In the genomic region with DNA sequence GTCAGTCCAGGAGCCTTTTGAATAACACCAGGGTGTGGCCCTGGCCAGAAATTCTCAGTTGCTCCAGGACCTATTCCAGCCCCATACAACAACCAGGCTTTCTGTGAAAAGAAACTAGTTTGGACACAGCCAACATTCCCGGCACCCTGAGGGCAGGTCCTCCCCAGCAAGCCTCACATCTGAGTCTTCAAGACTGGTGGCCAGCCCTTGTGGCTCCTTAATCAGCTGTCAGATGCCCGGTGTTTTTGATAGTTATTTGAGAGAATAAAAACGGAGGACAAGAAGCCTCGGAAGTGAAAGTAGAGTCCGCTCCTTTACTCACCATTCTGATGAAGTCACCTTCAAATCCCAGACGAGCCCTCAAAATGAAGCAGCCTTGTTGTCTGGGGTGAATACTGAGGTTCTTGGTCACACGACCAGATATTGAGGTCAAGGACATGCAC, we compare ENCODE assay signal across 8 cellular contexts. TPM values are rescaled to one million over a fixed set of nuclear protein-coding genes. Genes with fewer than 3 reads are reported as not detected.
DNase-seq lines count a peak whose midpoint lies in the region; ATAC-seq, FAIRE-seq and TF ChIP-seq lines count a peak whose summit lies in the region.

No MANE protein-coding gene starts in this region.

- H3K4me2 ChIP-seq in DOHH2 (ENCODE audit: low read length), result peak overlapping the region; percentile 64

- H3F3A ChIP-seq in DOHH2 (ENCODE audit: control insufficient read depth, insufficient read depth), result no peaks in the 10 kb centered on the region

- H3K9me3 Mint-ChIP-seq in naive thymus-derived CD8-positive, alpha-beta T cell, result no peaks in the 10 kb centered on the region

- no peaks in the 10 kb centered on the region for H3K36me3 ChIP-seq in DOHH2 (ENCODE audit: control insufficient read depth, low read length)

- no peak for FAIRE-seq in D721Med (lab: Jason Lieb, UNC)

- TF ChIP-seq CTCF in DOHH2 (IDR thresholded peaks at IDR 0.05; ENCODE audit: low read depth, low read length, poor library complexity, severe bottlenecking) (no peak), dorsolateral prefrontal cortex (IDR thresholded peaks at IDR 0.05 in 54 of 56, conservative IDR thresholded peaks at IDR 0.05 in 2 of 56; ENCODE audit: low read depth in 1 of 56, partially characterized antibody in 56 of 56) (no peak), D721Med (IDR thresholded peaks at IDR 0.05; ENCODE audit: insufficient read depth, missing control alignments) (no peak)

- H3K4me3 ChIP-seq in DOHH2 (ENCODE audit: low read length) (peak overlapping the region; percentile 50), dorsolateral prefrontal cortex (peak overlapping the region in 49 of 59 donors; percentile 2 to 52 (median 33))

- H3K27ac ChIP-seq in DOHH2 (ENCODE audit: low read depth, low read length) (no peak overlapping the region), dorsolateral prefrontal cortex (peak overlapping the region in 20 of 59 donors; percentile 4 to 71 (median 33))

- DNase-seq in HT1080 (ENCODE audit: low read depth), result peak; percentile 28
- no peak for DNase-seq in dorsolateral prefrontal cortex
- DNase-seq in naive thymus-derived CD8-positive, alpha-beta T cell, result no peak
- DNase-seq in hippocampal formation (lab: John Stamatoyannopoulos, UW), result no peak
- no peak for DNase-seq in D721Med (ENCODE audit: insufficient read length, low spot score)

- intact Hi-C loops in dorsolateral prefrontal cortex (cut with DNase I), result no loop called here

- peaks cover 11 to 41% (median 24%) of the 10 kb centered on the region in 4 donors for H3K4me1 Mint-ChIP-seq in naive thymus-derived CD8-positive, alpha-beta T cell

- H3K9me3 ChIP-seq in DOHH2 (ENCODE audit: control insufficient read depth, insufficient read depth, low read length), result no peaks in the 10 kb centered on the region

- peak overlapping the region in 4 of 10 donors; percentile 11 to 78 (median 67) for H3K27ac Mint-ChIP-seq in naive thymus-derived CD8-positive, alpha-beta T cell

- POLR2A ChIA-PET in naive thymus-derived CD8-positive, alpha-beta T cell (lab: Charles Lee), result no interaction called here

- no peaks in the 10 kb centered on the region for H3K9me2 ChIP-seq in DOHH2 (replicated peaks; ENCODE audit: control insufficient read depth, low read length)

- H3K27me3 Mint-ChIP-seq in naive thymus-derived CD8-positive, alpha-beta T cell, result peaks cover 0 to 11% (median 0%) of the 10 kb centered on the region in 5 donors

- H4K20me1 ChIP-seq in DOHH2 (ENCODE audit: control insufficient read depth, insufficient read depth, low read depth, low read length), result no peaks in the 10 kb centered on the region

- H3K4me3 Mint-ChIP-seq in naive thymus-derived CD8-positive, alpha-beta T cell, result peak overlapping the region; percentile 27 to 74 (median 65)

- no peaks in the 10 kb centered on the region for H3K79me2 ChIP-seq in DOHH2 (ENCODE audit: control insufficient read depth, low read length)

- ATAC-seq in naive thymus-derived CD8-positive, alpha-beta T cell, result peak in 1 of 2 donors; percentile 28
- ATAC-seq in HG02588 (IDR thresholded peaks at IDR 0.05; ENCODE audit: unreplicated experiment) (no peak), HG03520 (IDR thresholded peaks at IDR 0.05; ENCODE audit: unreplicated experiment) (no peak)

- peaks cover 0 to 3% (median 0%) of the 10 kb centered on the region in 3 donors for H3K36me3 Mint-ChIP-seq in naive thymus-derived CD8-positive, alpha-beta T cell

- H3K4me1 ChIP-seq in DOHH2 (ENCODE audit: control insufficient read depth, low read length), result peaks cover 40% of the 10 kb centered on the region

- H3K27me3 ChIP-seq in DOHH2 (ENCODE audit: control insufficient read depth, low read length), result no peaks in the 10 kb centered on the region
- no peaks in the 10 kb centered on the region for H3K27me3 ChIP-seq in dorsolateral prefrontal cortex

RNA-seq across cellular contexts. Expression of a gene that starts 31.0 kb away (rescaled TPM):
- 8.2 and 11.0 TPM in 2 replicates for total RNA-seq in HT1080 (2014; rRNA removed; shearing (Covaris generic))
- polyA plus RNA-seq in HT1080 (2015; cell fraction: cytosol; rRNA removed), result 17.0 and 19.9 TPM in 2 replicates
- polyA plus RNA-seq in HT1080 (2015; cell fraction: nucleus; rRNA removed), result 11.5 and 14.2 TPM in 2 replicates
- 10 to 100 TPM; 11.5 to 39.4 (median 22.1) TPM for total RNA-seq in dorsolateral prefrontal cortex
- 10 to 100 TPM; 30.8 to 37.7 TPM for total RNA-seq in naive thymus-derived CD8-positive, alpha-beta T cell
- polyA plus RNA-seq in naive thymus-derived CD8-positive, alpha-beta T cell, result 10 to 100 TPM; 30.2 to 45.3 (median 41.4) TPM

RNA-seq across cellular contexts. Expression of a gene that starts 56.6 kb away (rescaled TPM):
- total RNA-seq in HT1080 (2014; rRNA removed; shearing (Covaris generic)), result 24.6 and 36.2 TPM in 2 replicates
- 35.9 and 41.9 TPM in 2 replicates for polyA plus RNA-seq in HT1080 (2015; cell fraction: cytosol; rRNA removed)
- 45.9 and 56.2 TPM in 2 replicates for polyA plus RNA-seq in HT1080 (2015; cell fraction: nucleus; rRNA removed)
- total RNA-seq in dorsolateral prefrontal cortex, result 10 to 100 TPM; 19.3 to 78.4 (median 36.1) TPM
- total RNA-seq in naive thymus-derived CD8-positive, alpha-beta T cell, result 10 to 100 TPM in 1 of 2 experiments, 1 to 10 TPM in 1; 8.0 to 10.0 TPM
- polyA plus RNA-seq in naive thymus-derived CD8-positive, alpha-beta T cell, result 10 to 100 TPM in 1 of 3 donors, 1 to 10 TPM in 2; 2.9 to 15.8 (median 3.8) TPM
